Comparison of ENCODE assay signal across 8 cellular contexts in genomic region chr11:33690290-33691050, GRCh38. TPM values are rescaled to one million over a fixed set of nuclear protein-coding genes. Genes with fewer than 3 reads are reported as not detected.
DNase-seq lines count a peak whose midpoint lies in the region; ATAC-seq and TF ChIP-seq lines count a peak whose summit lies in the region.

No MANE protein-coding gene starts in this region.

- H3K4me3 ChIP-seq in PC-3 (ENCODE audit: low read length) (no peak overlapping the region), epithelial cell of proximal tubule (ENCODE audit: low read depth, low read length) (no peak overlapping the region), muscle layer of duodenum (ENCODE audit: low read depth in 1 of 2, low read length in 2 of 2) (no peak overlapping the region)

- H3K36me3 ChIP-seq in PC-3 (ENCODE audit: low read depth, low read length) (no peaks in the 10 kb centered on the region), muscle layer of duodenum (ENCODE audit: control insufficient read depth in 1 of 2, insufficient read depth in 2 of 2, low read length in 2 of 2) (peaks cover 0 to 11% of the 10 kb centered on the region in 2 donors)

- peak overlapping the region; percentile 99 for H3K9ac ChIP-seq in PC-3 (ENCODE audit: low read length)

- H3K27me3 ChIP-seq in PC-3 (ENCODE audit: low read length) (no peaks in the 10 kb centered on the region), muscle layer of duodenum (ENCODE audit: low read depth, low read length) (no peaks in the 10 kb centered on the region)

- H3K9me2 ChIP-seq in PC-3 (replicated peaks; ENCODE audit: low read length) = no peaks in the 10 kb centered on the region

- CTCF ChIA-PET in PC-3 (lab: Charles Lee) = interaction anchor here (0.5 to 5.3 kb wide), 5 partner anchors 25 to 152 kb away, joined by 3 to 44 read pairs (median 6); no protein-coding TSS in a partner anchor

- H3K4me1 ChIP-seq in PC-3 (ENCODE audit: insufficient read depth, low read length) = peaks cover 60% of the 10 kb centered on the region
- H3K4me1 ChIP-seq in muscle layer of duodenum (ENCODE audit: control insufficient read depth in 1 of 2, insufficient read depth in 2 of 2, low read length in 2 of 2) = peaks cover 0 to 18% of the 10 kb centered on the region in 2 donors

- no peaks in the 10 kb centered on the region for H3K9me3 ChIP-seq in PC-3 (ENCODE audit: low read length)
- peaks cover 0 to 6% of the 10 kb centered on the region in 2 donors for H3K9me3 ChIP-seq in muscle layer of duodenum (ENCODE audit: control insufficient read depth in 1 of 2, low read length in 2 of 2)

- H3K79me2 ChIP-seq in PC-3 (ENCODE audit: low read length) = no peaks in the 10 kb centered on the region

- no TSS peak for BruUV-seq in PC-3 (replicated peaks; lab: Mats Ljungman, UMichigan)

- H2AFZ ChIP-seq in PC-3 (ENCODE audit: low read length) = no peak overlapping the region

- ATAC-seq in PC-3 (peak; percentile 74), HG03521 (IDR thresholded peaks at IDR 0.05; ENCODE audit: unreplicated experiment) (no peak), GM18873 (IDR thresholded peaks at IDR 0.05; ENCODE audit: low FRiP score, unreplicated experiment) (no peak)

- intact Hi-C loops in PC-3 (cut with micrococcal nuclease) = loop anchor here (1.0 to 10.0 kb wide), 6 partner anchors 10 to 138 kb away; partner anchors contain the start of genes C11orf91 and CD59

- POLR2A ChIA-PET in PC-3 (lab: Charles Lee; ENCODE audit: unreplicated experiment) = interaction anchor here (0.6 to 3.5 kb wide), 4 partner anchors 11 to 724 kb away, joined by 5 to 45 read pairs (median 27); partner anchors contain the start of genes C11orf91 and CD59

- peak overlapping the region; percentile 77 for H3K4me2 ChIP-seq in PC-3 (ENCODE audit: low read length)

- H3K27ac ChIP-seq in PC-3 (ENCODE audit: low read length) (peak overlapping the region; percentile 100), muscle layer of duodenum (ENCODE audit: low read length) (peak overlapping the region; percentile 82)

- no peaks in the 10 kb centered on the region for H4K20me1 ChIP-seq in PC-3 (ENCODE audit: low read length)

- DNase-seq in ACHN = peak; percentile 88
- peak; percentile 97 for DNase-seq in PC-3
- DNase-seq in epithelial cell of proximal tubule (ENCODE audit: low read depth) = peak; percentile 95
- DNase-seq in DMS53 (lab: John Stamatoyannopoulos, UW) = no peak
- DNase-seq in NCI-H146 treated with DMSO at 0.1 percent for 48 hours (lab: John Stamatoyannopoulos, UW; ENCODE audit: unreplicated experiment) = no peak

- in situ Hi-C loops in ACHN (cut with HindIII; ENCODE audit: low pct_ligation_motif_present, low pct_unique_long_range_greater_than_20kb, low sequenced_read_pairs) = no loop called here

- no peak for TF ChIP-seq CTCF in PC-3 (conservative IDR thresholded peaks at IDR 0.05; ENCODE audit: low read depth, low read length)
- TF ChIP-seq CTCF in epithelial cell of proximal tubule (conservative IDR thresholded peaks at IDR 0.05; ENCODE audit: low read depth, low read length) = no peak

- H3F3A ChIP-seq in PC-3 (ENCODE audit: low read length, unreplicated experiment) = peaks cover 22% of the 10 kb centered on the region

RNA-seq across cellular contexts. Expression of gene C11orf91, which starts 10.2 kb away (rescaled TPM):
- total RNA-seq in PC-3 (2014; rRNA removed) (1.0 TPM in 1 of 2 replicates, not detected in the other), epithelial cell of proximal tubule (not detected in 2 replicates)

RNA-seq across cellular contexts. Expression of gene CD59, which starts 45.8 kb away (rescaled TPM):
- 134 and 170 TPM in 2 replicates for total RNA-seq in PC-3 (2014; rRNA removed)
- total RNA-seq in epithelial cell of proximal tubule = 427 and 615 TPM in 2 replicates

Comparison
In these comparisons a context has a peak if more than half of its experiments do, and no peak if none do; other contexts are left out.
1. DNase-seq: peak in ACHN (single experiment), PC-3 (single experiment) and epithelial cell of proximal tubule (single experiment); none in DMS53 (single experiment) and NCI-H146 treated with DMSO at 0.1 percent for 48 hours (single experiment).